ENCODE assay signal across 2 cellular contexts in the genomic region with DNA sequence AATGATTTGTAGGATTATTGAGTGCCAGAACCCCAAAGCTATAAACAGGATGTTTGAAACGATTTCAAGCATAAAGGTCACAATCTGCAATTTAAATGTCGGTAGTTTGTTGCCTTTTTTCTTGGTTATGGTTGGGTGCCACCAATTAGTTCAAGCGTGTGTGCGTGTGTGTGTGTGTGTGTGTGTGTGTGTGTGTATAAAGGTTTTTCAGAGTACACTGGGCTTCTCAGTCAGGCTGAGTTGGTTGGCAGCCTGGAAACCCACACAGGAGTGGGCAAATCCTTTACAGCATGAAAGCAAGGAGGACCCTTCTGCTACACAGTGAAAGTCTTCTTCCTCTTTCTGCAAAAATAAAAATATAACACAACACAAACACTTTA.
TF ChIP-seq lines count a peak whose summit lies in the region.

No MANE protein-coding gene starts in this region.

TF ChIP-seq in GM23338, 12 proteins besides CTCF, POLR2A, EP300 and RAD21 (continued from another document):
- TF ChIP-seq, protein P1, sequence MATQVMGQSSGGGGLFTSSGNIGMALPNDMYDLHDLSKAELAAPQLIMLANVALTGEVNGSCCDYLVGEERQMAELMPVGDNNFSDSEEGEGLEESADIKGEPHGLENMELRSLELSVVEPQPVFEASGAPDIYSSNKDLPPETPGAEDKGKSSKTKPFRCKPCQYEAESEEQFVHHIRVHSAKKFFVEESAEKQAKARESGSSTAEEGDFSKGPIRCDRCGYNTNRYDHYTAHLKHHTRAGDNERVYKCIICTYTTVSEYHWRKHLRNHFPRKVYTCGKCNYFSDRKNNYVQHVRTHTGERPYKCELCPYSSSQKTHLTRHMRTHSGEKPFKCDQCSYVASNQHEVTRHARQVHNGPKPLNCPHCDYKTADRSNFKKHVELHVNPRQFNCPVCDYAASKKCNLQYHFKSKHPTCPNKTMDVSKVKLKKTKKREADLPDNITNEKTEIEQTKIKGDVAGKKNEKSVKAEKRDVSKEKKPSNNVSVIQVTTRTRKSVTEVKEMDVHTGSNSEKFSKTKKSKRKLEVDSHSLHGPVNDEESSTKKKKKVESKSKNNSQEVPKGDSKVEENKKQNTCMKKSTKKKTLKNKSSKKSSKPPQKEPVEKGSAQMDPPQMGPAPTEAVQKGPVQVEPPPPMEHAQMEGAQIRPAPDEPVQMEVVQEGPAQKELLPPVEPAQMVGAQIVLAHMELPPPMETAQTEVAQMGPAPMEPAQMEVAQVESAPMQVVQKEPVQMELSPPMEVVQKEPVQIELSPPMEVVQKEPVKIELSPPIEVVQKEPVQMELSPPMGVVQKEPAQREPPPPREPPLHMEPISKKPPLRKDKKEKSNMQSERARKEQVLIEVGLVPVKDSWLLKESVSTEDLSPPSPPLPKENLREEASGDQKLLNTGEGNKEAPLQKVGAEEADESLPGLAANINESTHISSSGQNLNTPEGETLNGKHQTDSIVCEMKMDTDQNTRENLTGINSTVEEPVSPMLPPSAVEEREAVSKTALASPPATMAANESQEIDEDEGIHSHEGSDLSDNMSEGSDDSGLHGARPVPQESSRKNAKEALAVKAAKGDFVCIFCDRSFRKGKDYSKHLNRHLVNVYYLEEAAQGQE (IDR thresholded peaks at IDR 0.05; ENCODE audit: unreplicated experiment) = no peak
- no peak for TF ChIP-seq EZH2phosphoT487 (IDR thresholded peaks at IDR 0.05; ENCODE audit: unreplicated experiment)
- no peak for TF ChIP-seq ZNF462 (CRISPR knock-in tag; IDR thresholded peaks at IDR 0.05)
- TF ChIP-seq, protein P2, sequence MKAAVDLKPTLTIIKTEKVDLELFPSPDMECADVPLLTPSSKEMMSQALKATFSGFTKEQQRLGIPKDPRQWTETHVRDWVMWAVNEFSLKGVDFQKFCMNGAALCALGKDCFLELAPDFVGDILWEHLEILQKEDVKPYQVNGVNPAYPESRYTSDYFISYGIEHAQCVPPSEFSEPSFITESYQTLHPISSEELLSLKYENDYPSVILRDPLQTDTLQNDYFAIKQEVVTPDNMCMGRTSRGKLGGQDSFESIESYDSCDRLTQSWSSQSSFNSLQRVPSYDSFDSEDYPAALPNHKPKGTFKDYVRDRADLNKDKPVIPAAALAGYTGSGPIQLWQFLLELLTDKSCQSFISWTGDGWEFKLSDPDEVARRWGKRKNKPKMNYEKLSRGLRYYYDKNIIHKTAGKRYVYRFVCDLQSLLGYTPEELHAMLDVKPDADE (IDR thresholded peaks at IDR 0.05) = no peak
- no peak for TF ChIP-seq ZNF331 (CRISPR knock-in tag; IDR thresholded peaks at IDR 0.05; ENCODE audit: low read depth)
- no peak for TF ChIP-seq ZNF114 (CRISPR knock-in tag; IDR thresholded peaks at IDR 0.05)

TF ChIP-seq in K562, 482 proteins besides CTCF, POLR2A, EP300 and RAD21 (continued from another document):
- TF ChIP-seq, protein P3, sequence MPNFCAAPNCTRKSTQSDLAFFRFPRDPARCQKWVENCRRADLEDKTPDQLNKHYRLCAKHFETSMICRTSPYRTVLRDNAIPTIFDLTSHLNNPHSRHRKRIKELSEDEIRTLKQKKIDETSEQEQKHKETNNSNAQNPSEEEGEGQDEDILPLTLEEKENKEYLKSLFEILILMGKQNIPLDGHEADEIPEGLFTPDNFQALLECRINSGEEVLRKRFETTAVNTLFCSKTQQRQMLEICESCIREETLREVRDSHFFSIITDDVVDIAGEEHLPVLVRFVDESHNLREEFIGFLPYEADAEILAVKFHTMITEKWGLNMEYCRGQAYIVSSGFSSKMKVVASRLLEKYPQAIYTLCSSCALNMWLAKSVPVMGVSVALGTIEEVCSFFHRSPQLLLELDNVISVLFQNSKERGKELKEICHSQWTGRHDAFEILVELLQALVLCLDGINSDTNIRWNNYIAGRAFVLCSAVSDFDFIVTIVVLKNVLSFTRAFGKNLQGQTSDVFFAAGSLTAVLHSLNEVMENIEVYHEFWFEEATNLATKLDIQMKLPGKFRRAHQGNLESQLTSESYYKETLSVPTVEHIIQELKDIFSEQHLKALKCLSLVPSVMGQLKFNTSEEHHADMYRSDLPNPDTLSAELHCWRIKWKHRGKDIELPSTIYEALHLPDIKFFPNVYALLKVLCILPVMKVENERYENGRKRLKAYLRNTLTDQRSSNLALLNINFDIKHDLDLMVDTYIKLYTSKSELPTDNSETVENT (CRISPR knock-in tag; IDR thresholded peaks at IDR 0.05) = no peak
- TF ChIP-seq ARID1B (IDR thresholded peaks at IDR 0.05) (0 out of 2 replicates have a peak, but pooled peaks have one; percentile 10), ZNF408 (CRISPR knock-in tag; IDR thresholded peaks at IDR 0.05; ENCODE audit: low read depth) (no peak), BCLAF1 (IDR thresholded peaks at IDR 0.05; ENCODE audit: borderline replicate concordance in 1 of 2, control insufficient read depth in 1 of 2, low read depth in 2 of 2, low read length in 1 of 2) (no peak), IRF9 (tag; IDR thresholded peaks at IDR 0.05) (no peak), POLR2H (tag; IDR thresholded peaks at IDR 0.05; ENCODE audit: low read depth) (no peak), THRAP3 (IDR thresholded peaks at IDR 0.05; ENCODE audit: borderline replicate concordance) (no peak)
- TF ChIP-seq, protein P4, sequence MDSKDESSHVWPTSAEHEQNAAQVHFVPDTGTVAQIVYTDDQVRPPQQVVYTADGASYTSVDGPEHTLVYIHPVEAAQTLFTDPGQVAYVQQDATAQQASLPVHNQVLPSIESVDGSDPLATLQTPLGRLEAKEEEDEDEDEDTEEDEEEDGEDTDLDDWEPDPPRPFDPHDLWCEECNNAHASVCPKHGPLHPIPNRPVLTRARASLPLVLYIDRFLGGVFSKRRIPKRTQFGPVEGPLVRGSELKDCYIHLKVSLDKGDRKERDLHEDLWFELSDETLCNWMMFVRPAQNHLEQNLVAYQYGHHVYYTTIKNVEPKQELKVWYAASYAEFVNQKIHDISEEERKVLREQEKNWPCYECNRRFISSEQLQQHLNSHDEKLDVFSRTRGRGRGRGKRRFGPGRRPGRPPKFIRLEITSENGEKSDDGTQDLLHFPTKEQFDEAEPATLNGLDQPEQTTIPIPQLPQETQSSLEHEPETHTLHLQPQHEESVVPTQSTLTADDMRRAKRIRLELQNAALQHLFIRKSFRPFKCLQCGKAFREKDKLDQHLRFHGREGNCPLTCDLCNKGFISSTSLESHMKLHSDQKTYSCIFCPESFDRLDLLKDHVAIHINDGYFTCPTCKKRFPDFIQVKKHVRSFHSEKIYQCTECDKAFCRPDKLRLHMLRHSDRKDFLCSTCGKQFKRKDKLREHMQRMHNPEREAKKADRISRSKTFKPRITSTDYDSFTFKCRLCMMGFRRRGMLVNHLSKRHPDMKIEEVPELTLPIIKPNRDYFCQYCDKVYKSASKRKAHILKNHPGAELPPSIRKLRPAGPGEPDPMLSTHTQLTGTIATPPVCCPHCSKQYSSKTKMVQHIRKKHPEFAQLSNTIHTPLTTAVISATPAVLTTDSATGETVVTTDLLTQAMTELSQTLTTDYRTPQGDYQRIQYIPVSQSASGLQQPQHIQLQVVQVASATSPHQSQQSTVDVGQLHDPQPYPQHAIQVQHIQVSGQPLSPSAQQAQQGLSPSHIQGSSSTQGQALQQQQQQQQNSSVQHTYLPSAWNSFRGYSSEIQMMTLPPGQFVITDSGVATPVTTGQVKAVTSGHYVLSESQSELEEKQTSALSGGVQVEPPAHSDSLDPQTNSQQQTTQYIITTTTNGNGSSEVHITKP (IDR thresholded peaks at IDR 0.05; ENCODE audit: partially characterized antibody) = peak; percentile 30
- TF ChIP-seq, protein P5, sequence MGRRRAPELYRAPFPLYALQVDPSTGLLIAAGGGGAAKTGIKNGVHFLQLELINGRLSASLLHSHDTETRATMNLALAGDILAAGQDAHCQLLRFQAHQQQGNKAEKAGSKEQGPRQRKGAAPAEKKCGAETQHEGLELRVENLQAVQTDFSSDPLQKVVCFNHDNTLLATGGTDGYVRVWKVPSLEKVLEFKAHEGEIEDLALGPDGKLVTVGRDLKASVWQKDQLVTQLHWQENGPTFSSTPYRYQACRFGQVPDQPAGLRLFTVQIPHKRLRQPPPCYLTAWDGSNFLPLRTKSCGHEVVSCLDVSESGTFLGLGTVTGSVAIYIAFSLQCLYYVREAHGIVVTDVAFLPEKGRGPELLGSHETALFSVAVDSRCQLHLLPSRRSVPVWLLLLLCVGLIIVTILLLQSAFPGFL (CRISPR knock-in tag; IDR thresholded peaks at IDR 0.05) = no peak
- TF ChIP-seq, protein P6, sequence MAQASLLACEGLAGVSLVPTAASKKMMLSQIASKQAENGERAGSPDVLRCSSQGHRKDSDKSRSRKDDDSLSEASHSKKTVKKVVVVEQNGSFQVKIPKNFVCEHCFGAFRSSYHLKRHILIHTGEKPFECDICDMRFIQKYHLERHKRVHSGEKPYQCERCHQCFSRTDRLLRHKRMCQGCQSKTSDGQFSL (CRISPR knock-in tag; IDR thresholded peaks at IDR 0.05) = no peak
- TF ChIP-seq, protein P6 (tag; IDR thresholded peaks at IDR 0.05) = 0 out of 4 replicates have a peak, but pooled peaks of 1 of the 2 experiments have one; percentile 11
